ENCODE assay signal across 9 cellular contexts in genomic region chr1:19449454-19450228, GRCh38. TPM values are rescaled to one million over a fixed set of nuclear protein-coding genes. Genes with fewer than 3 reads are reported as not detected.
DNase-seq lines count a peak whose midpoint lies in the region; ATAC-seq and TF ChIP-seq lines count a peak whose summit lies in the region.
"Had no signal": no experiment of that assay in that cellular context is flagged by ENCODE, and none has a peak within 500 bp of the region (broad histone marks: within the 10 kb centered on the region; RNA-seq: fewer than 3 reads in every experiment).

No MANE protein-coding gene starts in this region.

- H3K9ac ChIP-seq in H9 (ENCODE audit: extremely low read depth, insufficient read length, low read length): no peak overlapping the region

- H3K79me2 ChIP-seq in H9 (ENCODE audit: insufficient read depth, low read length): peaks cover 39% of the 10 kb centered on the region; the same call in 1 of the 2 replicates

- peaks cover 60 to 65% of the 10 kb centered on the region in 2 experiments for H3K4me1 Mint-ChIP-seq in H9
- peaks cover 68 to 96% of the 10 kb centered on the region in 2 donors for H3K4me1 Mint-ChIP-seq in stimulated activated naive B cell treated with anti-CD40 and anti-IgM and Interleukin-4, amounts not matched to agents 10 μg/mL and 1 μg/mL and 100 μg/mL, for 72 hours

- H3K36me3 Mint-ChIP-seq in H9 (ENCODE audit: insufficient read depth in 1 of 3, low read depth in 3 of 3): peaks cover 4 to 15% (median 5%) of the 10 kb centered on the region in 3 experiments; a peak in 4 of 7 replicates
- peaks cover 8 to 22% of the 10 kb centered on the region in 2 donors for H3K36me3 Mint-ChIP-seq in activated naive CD4-positive, alpha-beta T cell treated with anti-CD3 and anti-CD28 coated beads, Interleukin-2, amount 50 U/mL, for 72 hours
- H3K36me3 Mint-ChIP-seq in stimulated activated naive B cell treated with anti-CD40 and anti-IgM and Interleukin-4, amounts not matched to agents 10 μg/mL and 1 μg/mL and 100 μg/mL, for 72 hours: peaks cover 26 to 36% of the 10 kb centered on the region in 2 donors

- H3K79me1 ChIP-seq in H9 (ENCODE audit: insufficient read depth, low read depth, low read length, poor library complexity, severe bottlenecking): peaks cover 12% of the 10 kb centered on the region

- H4K8ac ChIP-seq in H9 (replicated peaks; ENCODE audit: insufficient read length, low read depth, low read length): no peak overlapping the region

- no peak overlapping the region for H3K4me3 Mint-ChIP-seq in H9
- H3K4me3 Mint-ChIP-seq in stimulated activated naive B cell treated with anti-CD40 and anti-IgM and Interleukin-4, amounts not matched to agents 10 μg/mL and 1 μg/mL and 100 μg/mL, for 72 hours: peak overlapping the region; percentile 48 to 53

- H2BK20ac ChIP-seq in H9 (ENCODE audit: low read depth, low read length, poor library complexity, severe bottlenecking): no peak overlapping the region

- H3K27me3 Mint-ChIP-seq in H9 (ENCODE audit: low read depth): no peaks in the 10 kb centered on the region
- H3K27me3 Mint-ChIP-seq in stimulated activated naive B cell treated with anti-CD40 and anti-IgM and Interleukin-4, amounts not matched to agents 10 μg/mL and 1 μg/mL and 100 μg/mL, for 72 hours: no peaks in the 10 kb centered on the region

- no peak overlapping the region for H2BK5ac ChIP-seq in H9 (ENCODE audit: insufficient read length, low read length)

- no peak overlapping the region for H3K56ac ChIP-seq in H9 (ENCODE audit: insufficient read length, low read depth, low read length)

- no peaks in the 10 kb centered on the region for H3K9me3 Mint-ChIP-seq in H9
- H3K9me3 Mint-ChIP-seq in activated naive CD4-positive, alpha-beta T cell treated with anti-CD3 and anti-CD28 coated beads, Interleukin-2, amount 50 U/mL, for 72 hours: no peaks in the 10 kb centered on the region
- no peaks in the 10 kb centered on the region for H3K9me3 Mint-ChIP-seq in stimulated activated naive B cell treated with anti-CD40 and anti-IgM and Interleukin-4, amounts not matched to agents 10 μg/mL and 1 μg/mL and 100 μg/mL, for 72 hours

- no peak for ATAC-seq in activated naive CD4-positive, alpha-beta T cell treated with anti-CD3 and anti-CD28 coated beads, Interleukin-2, amount 50 U/mL, for 72 hours
- ATAC-seq in stimulated activated naive B cell treated with anti-CD40 and anti-IgM and Interleukin-4, amounts not matched to agents 10 μg/mL and 1 μg/mL and 100 μg/mL, for 72 hours (replicated peaks): no peak
- no peak for ATAC-seq in GM19463 (IDR thresholded peaks at IDR 0.05; ENCODE audit: unreplicated experiment)

- no peaks in the 10 kb centered on the region for H3K23me2 ChIP-seq in H9 (ENCODE audit: insufficient read length, low read depth, low read length, poor library complexity, severe bottlenecking)

- DNase-seq in H9 (no peak), NCI-H2081 (lab: John Stamatoyannopoulos, UW) (no peak), cerebellar nuclear complex (lab: John Stamatoyannopoulos, UW) (no peak)
- DNase-seq in activated naive CD4-positive, alpha-beta T cell treated with anti-CD3 and anti-CD28 coated beads, Interleukin-2, amount 50 U/mL, for 72 hours (ENCODE audit: low spot score in 2 of 2): no peak
- no peak for DNase-seq in stimulated activated naive B cell treated with anti-CD40 and anti-IgM and Interleukin-4, amounts not matched to agents 10 μg/mL and 1 μg/mL and 100 μg/mL, for 72 hours
- DNase-seq: activated CD8-positive, alpha-beta memory T cell treated with anti-CD3 and anti-CD28 coated beads, Interleukin-2, amount 50 U/mL, for 4 hours; OCI-M1 had no signal

- H3K27ac ChIP-seq in H9 (ENCODE audit: insufficient read length, low read depth, low read length) (no peak overlapping the region), layer of hippocampus (ENCODE audit: low read depth, low read length) (peak overlapping the region; percentile 58)

- no peaks in the 10 kb centered on the region for H4K20me1 ChIP-seq in H9 (ENCODE audit: control insufficient read depth, insufficient read depth, insufficient read length)

- no peak overlapping the region for H3K4me2 ChIP-seq in H9 (ENCODE audit: insufficient read depth, insufficient read length, low read length)

- H3K27me3 ChIP-seq in H9 (ENCODE audit: insufficient read depth, low read length): no peaks in the 10 kb centered on the region
- H3K27me3 ChIP-seq in layer of hippocampus (ENCODE audit: control insufficient read depth, insufficient read depth, low read length): no peaks in the 10 kb centered on the region

- WGBS in H9 (ENCODE audit: extremely low coverage, insufficient read length, low lambda C conversion rate): no CpG with 5 or more reads among the region's 13 CpGs

- no peak overlapping the region for H3K18ac ChIP-seq in H9 (ENCODE audit: insufficient read length, low read depth, low read length)

- H3K14ac ChIP-seq in H9 (ENCODE audit: insufficient read depth, low read length): no peak overlapping the region

- no peak overlapping the region for H2BK15ac ChIP-seq in H9 (ENCODE audit: low read depth, low read length)

- H2AFZ ChIP-seq in H9 (ENCODE audit: low read length): no peak overlapping the region

- TF ChIP-seq CTCF in H9 (conservative IDR thresholded peaks at IDR 0.05): no peak

- no peak overlapping the region for H3T11ph ChIP-seq in H9 (ENCODE audit: low read length)

- no peak overlapping the region for H2AK5ac ChIP-seq in H9 (ENCODE audit: insufficient read length, low read length)

- H3K9me3 ChIP-seq in H9 (ENCODE audit: control insufficient read depth, low read depth, low read length): no peaks in the 10 kb centered on the region

- H3K23ac ChIP-seq in H9 (ENCODE audit: insufficient read length, low read depth, low read length): no peak overlapping the region

- H4K91ac ChIP-seq in H9 (ENCODE audit: insufficient read length, low read depth, low read length): no peak overlapping the region

- H2BK120ac ChIP-seq in H9 (ENCODE audit: low read depth, low read length, poor library complexity, severe bottlenecking): no peak overlapping the region

- peak overlapping the region in 2 of 3 experiments; percentile 21 to 75; a peak in 2 of 7 replicates for H3K27ac Mint-ChIP-seq in H9
- H3K27ac Mint-ChIP-seq in activated naive CD4-positive, alpha-beta T cell treated with anti-CD3 and anti-CD28 coated beads, Interleukin-2, amount 50 U/mL, for 72 hours: peak overlapping the region; percentile 59 to 89
- peak overlapping the region; percentile 93 for H3K27ac Mint-ChIP-seq in stimulated activated naive B cell treated with anti-CD40 and anti-IgM and Interleukin-4, amounts not matched to agents 10 μg/mL and 1 μg/mL and 100 μg/mL, for 72 hours

- no peak overlapping the region for H3K4ac ChIP-seq in H9 (ENCODE audit: low read depth, low read length)

- peaks cover 10% of the 10 kb centered on the region for H3K4me1 ChIP-seq in H9 (ENCODE audit: insufficient read depth, low read length)

- H2BK12ac ChIP-seq in H9 (ENCODE audit: insufficient read length, low read depth, low read length): no peak overlapping the region

- H4K5ac ChIP-seq in H9 (ENCODE audit: insufficient read length, low read depth, low read length): no peak overlapping the region

RNA-seq across cellular contexts. Expression of gene CAPZB, which starts 35.7 kb away (rescaled TPM):
- 343 and 348 TPM in 2 replicates for total RNA-seq in H9 (2021)
- 100 to 1,000 TPM; 404 to 419 TPM for total RNA-seq in activated naive CD4-positive, alpha-beta T cell treated with anti-CD3 and anti-CD28 coated beads, Interleukin-2, amount 50 U/mL, for 72 hours

Comparison
In these comparisons a context has a peak if more than half of its experiments do, and no peak if none do; other contexts are left out.
1. H3K4me3 Mint-ChIP-seq: peak in stimulated activated naive B cell treated with anti-CD40 and anti-IgM and Interleukin-4, amounts not matched to agents 10 μg/mL and 1 μg/mL and 100 μg/mL, for 72 hours (2 of 2); none in H9 (0 of 2).
2. Peak in every context shown above with its lines, with median percentiles within 50 percentile points of each other: H3K27ac Mint-ChIP-seq.